ENCODE assay signal across 20 cellular contexts in genomic region chr5:178564386-178564785, GRCh38. TPM values are rescaled to one million over a fixed set of nuclear protein-coding genes. Genes with fewer than 3 reads are reported as not detected.
DNase-seq lines count a peak whose midpoint lies in the region; TF ChIP-seq lines count a peak whose summit lies in the region.
"Had no signal": no experiment of that assay in that cellular context is flagged by ENCODE, and none has a peak within 500 bp of the region (broad histone marks: within the 10 kb centered on the region; RNA-seq: fewer than 3 reads in every experiment).

No MANE protein-coding gene starts in this region.

- H2AFZ ChIP-seq in smooth muscle cell (ENCODE audit: low read depth), result peak overlapping the region; percentile 33

- peak overlapping the region; percentile 60 for H3K4me2 ChIP-seq in smooth muscle cell
- H3K4me2 ChIP-seq: A549, KMS-11 had no signal

- H3K9ac ChIP-seq in endodermal cell (ENCODE audit: extremely low read depth, low read length, poor library complexity, severe bottlenecking) (peak overlapping the region; percentile 15), iPS-18a (ENCODE audit: low read length) (no peak overlapping the region), smooth muscle cell (ENCODE audit: low read depth) (no peak overlapping the region)
- H3K9ac ChIP-seq: KMS-11 had no signal

- no peaks in the 10 kb centered on the region for H3K79me2 ChIP-seq in smooth muscle cell (ENCODE audit: low read depth)

- H3K9me3 ChIP-seq in HAP-1 (no peaks in the 10 kb centered on the region), endodermal cell (ENCODE audit: control insufficient read depth, low read length) (peaks cover 6% of the 10 kb centered on the region), iPS-18a (ENCODE audit: control insufficient read depth, low read depth, low read length) (no peaks in the 10 kb centered on the region), smooth muscle cell (replicated peaks; ENCODE audit: low read depth) (no peaks in the 10 kb centered on the region)
- H3K9me3 ChIP-seq: BE2C had no signal

- WGBS in endodermal cell (ENCODE audit: insufficient coverage in 1 of 2, insufficient read length in 1 of 2), 2 experiments, result 10 to 14% methylated on average over 3 to 4 of the region's 4 CpGs
- 16% methylated on average over 4 of the region's 4 CpGs for WGBS in smooth muscle cell (ENCODE audit: low lambda C conversion rate)

- peaks cover 5% of the 10 kb centered on the region for H3F3A ChIP-seq in smooth muscle cell (ENCODE audit: low read depth)

- peaks cover 53% of the 10 kb centered on the region for H3K4me1 Mint-ChIP-seq in endodermal cell

- no peaks in the 10 kb centered on the region for H4K20me1 ChIP-seq in smooth muscle cell (ENCODE audit: low read depth)

- in situ Hi-C loops in HAP-1 (cut with MboI; ENCODE audit: low sequenced_read_pairs), result no loop called here

- H3K27ac ChIP-seq in endodermal cell (ENCODE audit: low read depth, low read length) (no peak overlapping the region), iPS-18a (ENCODE audit: low read length) (no peak overlapping the region), smooth muscle cell (ENCODE audit: low read depth) (no peak overlapping the region)
- H3K27ac ChIP-seq: A549, HL-60, KMS-11 had no signal

- H3K27me3 ChIP-seq in HAP-1 (ENCODE audit: low read depth) (no peaks in the 10 kb centered on the region), endodermal cell (ENCODE audit: control insufficient read depth, insufficient read depth, low read length, poor library complexity, severe bottlenecking) (no peaks in the 10 kb centered on the region), iPS-18a (ENCODE audit: control insufficient read depth, insufficient read depth, low read length) (no peaks in the 10 kb centered on the region), smooth muscle cell (ENCODE audit: low read depth) (no peaks in the 10 kb centered on the region)
- H3K27me3 ChIP-seq: BE2C had no signal

- H3K27ac Mint-ChIP-seq in endodermal cell, result peak overlapping the region; percentile 94

- H3K36me3 ChIP-seq in HAP-1 (replicated peaks) (no peaks in the 10 kb centered on the region), endodermal cell (ENCODE audit: control insufficient read depth, insufficient read depth, low read length) (peaks cover 6% of the 10 kb centered on the region), iPS-18a (ENCODE audit: control insufficient read depth, low read depth, low read length) (no peaks in the 10 kb centered on the region), smooth muscle cell (ENCODE audit: low read depth) (no peaks in the 10 kb centered on the region)
- H3K36me3 ChIP-seq: BE2C had no signal

- no peaks in the 10 kb centered on the region for H3K27me3 Mint-ChIP-seq in endodermal cell (ENCODE audit: insufficient read depth)

- H3K4me1 ChIP-seq in HAP-1, result peaks cover 6% of the 10 kb centered on the region
- peaks cover 10% of the 10 kb centered on the region for H3K4me1 ChIP-seq in endodermal cell (ENCODE audit: control insufficient read depth, insufficient read depth, low read length)
- H3K4me1 ChIP-seq in iPS-18a (ENCODE audit: control insufficient read depth, low read depth, low read length), result peaks cover 33% of the 10 kb centered on the region
- H3K4me1 ChIP-seq in smooth muscle cell (ENCODE audit: low read depth), result peaks cover 13% of the 10 kb centered on the region
- H3K4me1 ChIP-seq: A549, BE2C had no signal

- H3K9me3 Mint-ChIP-seq in endodermal cell, result peaks cover 4% of the 10 kb centered on the region

- TF ChIP-seq CTCF in endodermal cell (conservative IDR thresholded peaks at IDR 0.05) (no peak), smooth muscle cell (IDR thresholded peaks at IDR 0.05; ENCODE audit: borderline replicate concordance, insufficient read depth, poor library complexity, severe bottlenecking) (no peak)

- DNase-seq in HAP-1 (ENCODE audit: low spot score in 2 of 2), result peak; percentile 34 to 65
- DNase-seq in endodermal cell, result peak; percentile 56
- DNase-seq in smooth muscle cell (lab: John Stamatoyannopoulos, UW; ENCODE audit: unreplicated experiment), result no peak
- no peak for DNase-seq in NCI-H1105 (lab: John Stamatoyannopoulos, UW)
- no peak for DNase-seq in NK-92 (lab: John Stamatoyannopoulos, UW; ENCODE audit: unreplicated experiment)
- DNase-seq in NAMALWA (ENCODE audit: low spot score), result no peak
- DNase-seq: BE2C, EL, GF-D8, HCEC 1CT, IMR-90, NCI-H1694, NCI-H2081 treated with DMSO at 0.1 percent for 48 hours, NCI-H446 had no signal

- peaks cover 29% of the 10 kb centered on the region for H3K36me3 Mint-ChIP-seq in endodermal cell (ENCODE audit: low read depth)

- H3K4me3 ChIP-seq in HAP-1 (no peak overlapping the region), endodermal cell (ENCODE audit: low read length) (peak overlapping the region; percentile 72), iPS-18a (ENCODE audit: low read length) (peak overlapping the region; percentile 38), smooth muscle cell (no peak overlapping the region)
- H3K4me3 ChIP-seq: A549 had no signal

- H3K4me3 Mint-ChIP-seq in endodermal cell, result peak overlapping the region; percentile 37

RNA-seq across cellular contexts. Expression of gene COL23A1, which starts 25.8 kb away (rescaled TPM):
- total RNA-seq in endodermal cell, result 10 to 100 TPM; 50.2 to 71.3 TPM
- polyA plus RNA-seq in endodermal cell (2013, experiment 1 of 2), result 11.1 TPM
- 11.1 TPM for polyA plus RNA-seq in endodermal cell (2013, experiment 2 of 2)
- total RNA-seq in smooth muscle cell, result 5.3 and 8.1 TPM in 2 replicates
- 24.0 and 27.4 TPM in 2 replicates for polyA plus RNA-seq in smooth muscle cell
- total RNA-seq: HT-29, IMR-90, SK-MEL-5 had no signal
- polyA plus RNA-seq: A549, IMR-90 had no signal

Comparison
In these comparisons a context has a peak if more than half of its experiments do, and no peak if none do; other contexts are left out.
1. DNase-seq: peak in HAP-1 (2 of 2) and endodermal cell (single experiment); none in smooth muscle cell (single experiment), NCI-H1105 (single experiment), NK-92 (single experiment) and NAMALWA (single experiment).
2. H3K4me3 ChIP-seq: peak in endodermal cell (single experiment) and iPS-18a (single experiment); none in HAP-1 (single experiment) and smooth muscle cell (single experiment).